2 cellular contexts compared by ENCODE assay signal in genomic region chr5:150505816-150506215, GRCh38.
TF ChIP-seq lines count a peak whose summit lies in the region.

No MANE protein-coding gene starts in this region.

TF ChIP-seq in liver, 16 proteins besides CTCF, POLR2A, EP300 and RAD21 (continued from another document):
- TF ChIP-seq ZBTB33 (IDR thresholded peaks at IDR 0.05) (no peak), MAX (IDR thresholded peaks at IDR 0.05) (no peak), JUND (IDR thresholded peaks at IDR 0.05) (no peak), FOXA2 (IDR thresholded peaks at IDR 0.05) (no peak), EGR1 (IDR thresholded peaks at IDR 0.05; ENCODE audit: low read depth in 2 of 2) (no peak), HNF4A (conservative IDR thresholded peaks at IDR 0.05) (no peak), GABPA (IDR thresholded peaks at IDR 0.05 in 1 of 2, conservative IDR thresholded peaks at IDR 0.05 in 1 of 2) (no peak), NR2F2 (IDR thresholded peaks at IDR 0.05) (no peak), ATF3 (IDR thresholded peaks at IDR 0.05) (no peak), REST (IDR thresholded peaks at IDR 0.05) (no peak), HNF4G (IDR thresholded peaks at IDR 0.05) (no peak)
TF ChIP-seq in liver: peak in this region for 0.

TF ChIP-seq in HepG2, 621 proteins besides CTCF, POLR2A, EP300 and RAD21 (continued from another document):
- TF ChIP-seq PRDM15 (CRISPR knock-in tag; IDR thresholded peaks at IDR 0.05) = no peak
- TF ChIP-seq ZNF564 (CRISPR knock-in tag; IDR thresholded peaks at IDR 0.05) = no peak
- no peak for TF ChIP-seq TFDP1 (CRISPR knock-in tag; IDR thresholded peaks at IDR 0.05; ENCODE audit: borderline replicate concordance)
- TF ChIP-seq SMAD9 (CRISPR knock-in tag; IDR thresholded peaks at IDR 0.05) = no peak
- TF ChIP-seq ZNF484 (CRISPR knock-in tag; IDR thresholded peaks at IDR 0.05; ENCODE audit: borderline replicate concordance, low read depth) = no peak
- TF ChIP-seq SRSF9 (IDR thresholded peaks at IDR 0.05; ENCODE audit: borderline replicate concordance, insufficient read depth, low read depth, low read length, poor library complexity, severe bottlenecking) = no peak
- TF ChIP-seq ZFP82 (CRISPR knock-in tag; IDR thresholded peaks at IDR 0.05; ENCODE audit: borderline replicate concordance) = no peak
- no peak for TF ChIP-seq SP140L (CRISPR knock-in tag; IDR thresholded peaks at IDR 0.05; ENCODE audit: borderline replicate concordance)
- TF ChIP-seq ZNF891 (CRISPR knock-in tag; IDR thresholded peaks at IDR 0.05) = no peak
- no peak for TF ChIP-seq ZNF275 (CRISPR knock-in tag; IDR thresholded peaks at IDR 0.05; ENCODE audit: borderline replicate concordance)
- no peak for TF ChIP-seq PCBP1 (IDR thresholded peaks at IDR 0.05; ENCODE audit: borderline replicate concordance, low read depth, low read length)
- TF ChIP-seq ZNF232 (CRISPR knock-in tag; IDR thresholded peaks at IDR 0.05; ENCODE audit: borderline replicate concordance) = no peak
- TF ChIP-seq ZFP36L2 (CRISPR knock-in tag; IDR thresholded peaks at IDR 0.05) = no peak
- no peak for TF ChIP-seq ETV6 (CRISPR knock-in tag; conservative IDR thresholded peaks at IDR 0.05)
- TF ChIP-seq KDM1A (CRISPR knock-in tag; IDR thresholded peaks at IDR 0.05) = no peak
- no peak for TF ChIP-seq STAG1 (CRISPR knock-in tag; IDR thresholded peaks at IDR 0.05)
- TF ChIP-seq CENPBD1 (CRISPR knock-in tag; IDR thresholded peaks at IDR 0.05; ENCODE audit: borderline replicate concordance, low read depth) = no peak
- TF ChIP-seq ZSCAN21 (CRISPR knock-in tag; IDR thresholded peaks at IDR 0.05; ENCODE audit: borderline replicate concordance) = no peak
